1 cellular context compared by ENCODE assay signal in genomic region chr7:150959739-150960734, GRCh38.
A peak's percentile ranks its signal among the peaks of the same experiment; 100 is the strongest.
TF ChIP-seq lines count a peak whose summit lies in the region.

No MANE protein-coding gene starts in this region.

TF ChIP-seq in K562, 482 proteins besides CTCF, POLR2A, EP300 and RAD21 (continued from another document):
- TF ChIP-seq ZFP91 (CRISPR knock-in tag; IDR thresholded peaks at IDR 0.05) (no peak), BCL6 (CRISPR knock-in tag; IDR thresholded peaks at IDR 0.05) (peak; percentile 79), ZNF740 (CRISPR knock-in tag; IDR thresholded peaks at IDR 0.05) (peak; percentile 1; the same call in 1 of the 2 replicates), ZNF740 (tag; IDR thresholded peaks at IDR 0.05) (peak in 1 of 2 experiments; percentile 85; a peak in 2 of 4 replicates), ARID1B (IDR thresholded peaks at IDR 0.05) (peak; percentile 99), TCF15 (CRISPR knock-in tag; IDR thresholded peaks at IDR 0.05) (peak; percentile 90; the same call in 1 of the 2 replicates), FOSL1 (tag; conservative IDR thresholded peaks at IDR 0.05) (peak; percentile 80), RBM17 (IDR thresholded peaks at IDR 0.05; ENCODE audit: borderline replicate concordance, low read depth, low read length) (no peak), ZNF696 (CRISPR knock-in tag; conservative IDR thresholded peaks at IDR 0.05) (0 out of 2 replicates have a peak, but pooled peaks have one; percentile 39), ZKSCAN3 (CRISPR knock-in tag; IDR thresholded peaks at IDR 0.05) (peak; percentile 22; the same call in 1 of the 2 replicates)
